1 cellular context compared by ENCODE assay signal in genomic region chr3:15633766-15634588, GRCh38.
A peak's percentile ranks its signal among the peaks of the same experiment; 100 is the strongest.
TF ChIP-seq lines count a peak whose summit lies in the region.

No MANE protein-coding gene starts in this region.

TF ChIP-seq in SK-N-SH, 30 proteins besides CTCF, POLR2A, EP300 and RAD21 (continued from another document):
- TF ChIP-seq USF2 (IDR thresholded peaks at IDR 0.05; ENCODE audit: borderline replicate concordance, low read depth, low read length) (no peak), GABPA (IDR thresholded peaks at IDR 0.05; ENCODE audit: low read depth) (no peak), REST (IDR thresholded peaks at IDR 0.05; ENCODE audit: low read depth, low read length) (no peak), RFX5 (IDR thresholded peaks at IDR 0.05; ENCODE audit: low read length) (no peak), GATA2 (CRISPR knock-in tag; IDR thresholded peaks at IDR 0.05) (peak; percentile 51; the same call in 1 of the 2 replicates), POLR2AphosphoS5 (IDR thresholded peaks at IDR 0.05; ENCODE audit: low read depth, low read length) (peak; percentile 59; the same call in 1 of the 2 replicates), FOSL2 (IDR thresholded peaks at IDR 0.05; ENCODE audit: borderline replicate concordance, low read depth) (peak; percentile 65), FOXJ3 (CRISPR knock-in tag; IDR thresholded peaks at IDR 0.05) (no peak), IRF3 (IDR thresholded peaks at IDR 0.05; ENCODE audit: low read depth, low read length) (no peak), TEAD4 (IDR thresholded peaks at IDR 0.05; ENCODE audit: borderline replicate concordance, insufficient read depth) (peak; percentile 67; the same call in 1 of the 2 replicates), RCOR1 (IDR thresholded peaks at IDR 0.05; ENCODE audit: low read length) (peak; percentile 81), TAF1 (IDR thresholded peaks at IDR 0.05; ENCODE audit: borderline replicate concordance, low read depth, low read length) (peak; percentile 33; the same call in 1 of the 2 replicates), MEF2A (IDR thresholded peaks at IDR 0.05; ENCODE audit: borderline replicate concordance, low read depth) (peak; percentile 51; the same call in 1 of the 2 replicates), SIN3A (IDR thresholded peaks at IDR 0.05; ENCODE audit: borderline replicate concordance, low read depth, low read length) (peak; percentile 77; the same call in 1 of the 2 replicates), SMC3 (IDR thresholded peaks at IDR 0.05; ENCODE audit: low read depth, low read length) (no peak), YY1 (IDR thresholded peaks at IDR 0.05; ENCODE audit: low read depth) (peak; percentile 16; the same call in 1 of the 2 replicates), NRF1 (IDR thresholded peaks at IDR 0.05; ENCODE audit: low read depth, low read length) (no peak), CHD2 (IDR thresholded peaks at IDR 0.05; ENCODE audit: low read length, partially characterized antibody) (peak; percentile 14), MAX (IDR thresholded peaks at IDR 0.05; ENCODE audit: low read depth) (peak; percentile 50; the same call in 1 of the 2 replicates), ZBTB33 (IDR thresholded peaks at IDR 0.05; ENCODE audit: borderline replicate concordance, low read depth) (0 out of 2 replicates have a peak, but pooled peaks have one; percentile 34), PBX3 (IDR thresholded peaks at IDR 0.05) (peak; percentile 90), EZH2phosphoT487 (IDR thresholded peaks at IDR 0.05; ENCODE audit: borderline replicate concordance, low read depth) (no peak), JUND (IDR thresholded peaks at IDR 0.05) (peak; percentile 78), FOXM1 (IDR thresholded peaks at IDR 0.05; ENCODE audit: low read depth) (peak; percentile 73), TCF12 (IDR thresholded peaks at IDR 0.05) (peak; percentile 97), NFIC (IDR thresholded peaks at IDR 0.05; ENCODE audit: borderline replicate concordance) (peak; percentile 94), MXI1 (IDR thresholded peaks at IDR 0.05; ENCODE audit: low read depth, low read length) (no peak), ELF1 (IDR thresholded peaks at IDR 0.05) (no peak)
